Comparison of ENCODE assay signal across 26 cellular contexts in the genomic region with DNA sequence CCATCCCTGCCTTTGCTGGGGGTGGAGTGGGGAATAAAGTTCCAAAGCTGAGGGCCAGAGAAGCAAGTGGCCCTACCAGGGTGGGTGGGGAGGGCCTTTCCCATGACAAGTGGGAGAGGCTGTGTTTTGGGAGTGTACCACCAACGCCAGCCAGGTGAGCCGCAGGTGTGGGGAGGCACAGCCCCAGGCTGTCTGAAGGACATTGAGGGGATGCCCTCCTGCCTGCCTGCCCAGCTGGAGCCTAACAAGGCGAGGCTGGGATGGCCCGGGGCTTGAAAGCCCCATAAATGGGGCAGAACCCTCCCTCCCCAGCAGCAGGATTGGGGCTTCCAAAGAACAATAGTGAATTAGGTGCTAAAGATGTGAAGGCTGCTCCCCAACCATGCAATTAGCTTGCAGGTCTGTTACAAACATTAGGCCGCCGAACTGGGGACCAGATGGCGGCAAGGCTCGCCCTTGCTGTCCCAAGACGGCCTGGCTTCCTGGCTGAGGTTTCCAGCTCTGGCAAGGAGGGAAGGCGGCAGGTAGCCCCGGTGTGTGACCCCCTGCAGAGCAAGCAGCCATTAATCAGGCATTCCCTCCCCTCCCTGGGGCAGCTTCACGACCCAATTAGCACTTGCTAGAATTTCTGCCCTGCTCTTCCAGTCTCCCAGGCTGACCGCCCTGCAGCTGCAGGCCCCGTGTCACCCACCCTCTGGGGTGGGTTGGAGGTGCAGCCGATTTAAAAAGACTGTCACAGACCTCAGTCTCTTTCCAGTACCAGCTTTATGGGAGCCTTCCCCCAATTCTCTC. TPM values are rescaled to one million over a fixed set of nuclear protein-coding genes. Genes with fewer than 3 reads are reported as not detected.
"Had no signal": no experiment of that assay in that cellular context is flagged by ENCODE, and none has a peak within 500 bp of the region (broad histone marks: within the 10 kb centered on the region; RNA-seq: fewer than 3 reads in every experiment).

No MANE protein-coding gene starts in this region.

- H3K4me1 ChIP-seq: gastrocnemius medialis, lower lobe of right lung, parathyroid adenoma, right lobe of liver, tibial nerve, uterus had no signal

- H3K4me1 Mint-ChIP-seq: brain, natural killer cell had no signal

- H3K27ac Mint-ChIP-seq: activated CD8-positive, alpha-beta T cell treated with anti-CD3 and anti-CD28 coated beads for 36 hours; activated naive CD4-positive, alpha-beta T cell treated with anti-CD3 and anti-CD28 coated beads for 36 hours; activated T-helper 2 cell treated with anti-CD3 and anti-CD28 coated beads, Interferon-gamma antibody, Interleukin-2, Interleukin-4, amounts not matched to agents 10 μg/mL and 5 μg/mL and 100 μg/mL, durations not matched to agents 14 hours and 24 hours and 36 hours; natural killer cell; stimulated activated naive CD8-positive, alpha-beta T cell treated with anti-CD3 and anti-CD28 coated beads, Interleukin-15, Interleukin-2, amounts not matched to agents 100 ng/mL and 50 ng/mL, for 24 hours had no signal

- H3K4me3 Mint-ChIP-seq: activated CD8-positive, alpha-beta T cell treated with anti-CD3 and anti-CD28 coated beads for 36 hours; activated naive CD4-positive, alpha-beta T cell treated with anti-CD3 and anti-CD28 coated beads for 36 hours; brain; natural killer cell; stimulated activated naive CD8-positive, alpha-beta T cell treated with anti-CD3 and anti-CD28 coated beads, Interleukin-15, Interleukin-2, amounts not matched to agents 100 ng/mL and 50 ng/mL, for 24 hours had no signal

- H3K4me3 ChIP-seq: coronary artery, gastrocnemius medialis, heart left ventricle, lower lobe of right lung, right lobe of liver, tibial nerve, uterus had no signal

- H3K79me2 ChIP-seq: parathyroid adenoma had no signal

- H3K9me3 Mint-ChIP-seq: activated CD8-positive, alpha-beta T cell treated with anti-CD3 and anti-CD28 coated beads for 36 hours; activated naive CD4-positive, alpha-beta T cell treated with anti-CD3 and anti-CD28 coated beads for 36 hours; activated T-helper 2 cell treated with anti-CD3 and anti-CD28 coated beads, Interferon-gamma antibody, Interleukin-2, Interleukin-4, amounts not matched to agents 10 μg/mL and 5 μg/mL and 100 μg/mL, durations not matched to agents 14 hours and 24 hours and 36 hours; natural killer cell; stimulated activated naive CD8-positive, alpha-beta T cell treated with anti-CD3 and anti-CD28 coated beads, Interleukin-15, Interleukin-2, amounts not matched to agents 100 ng/mL and 50 ng/mL, for 24 hours had no signal

- H3K36me3 Mint-ChIP-seq: brain, natural killer cell had no signal

- H3K36me3 ChIP-seq: gastrocnemius medialis, lower lobe of right lung, neutrophil, right lobe of liver, tibial nerve, uterus had no signal

- H3K9me3 ChIP-seq: gastrocnemius medialis, heart left ventricle, lower lobe of right lung, neutrophil, right lobe of liver, tibial nerve, uterus had no signal

- FAIRE-seq: endometrium, small intestine had no signal

- H3K27me3 ChIP-seq: gastrocnemius medialis, heart left ventricle, right lobe of liver, tibial nerve, uterus had no signal

- DNase-seq: activated CD4-positive, alpha-beta T cell treated with anti-CD3 and anti-CD28 coated beads for 48 hours; activated CD4-positive, CD25-positive, alpha-beta regulatory T cell; activated CD8-positive, alpha-beta T cell treated with anti-CD3 and anti-CD28 coated beads for 36 hours; activated naive CD4-positive, alpha-beta T cell treated with anti-CD3 and anti-CD28 coated beads for 36 hours; activated T-cell treated with anti-CD3 and anti-CD28 coated beads, Interleukin-2, amount 50 U/mL, for 1 hour; caudate nucleus; erythroblast; gastrocnemius medialis; heart left ventricle; left colon; lower lobe of right lung; natural killer cell; small intestine; stimulated activated CD4-positive, alpha-beta T cell treated with anti-CD3 and anti-CD28 coated beads, Interleukin-15, amount 100 ng/mL, for 24 hours; stimulated activated CD4-positive, alpha-beta T cell treated with anti-CD3 and anti-CD28 coated beads, Interleukin-2, amount 100 ng/mL, for 48 hours; T-helper 9 cell; uterus had no signal

- ATAC-seq: activated CD8-positive, alpha-beta T cell treated with anti-CD3 and anti-CD28 coated beads for 36 hours; gastrocnemius medialis; heart left ventricle; left colon; lower lobe of right lung; natural killer cell; right lobe of liver had no signal

- H2AFZ ChIP-seq: parathyroid adenoma had no signal

- H3K9ac ChIP-seq: parathyroid adenoma had no signal

- H3K27ac ChIP-seq: coronary artery, gastrocnemius medialis, heart left ventricle, lower lobe of right lung, neutrophil, parathyroid adenoma, right lobe of liver, tibial nerve, uterus had no signal

RNA-seq across cellular contexts. Expression of gene FGF18, which starts 42.9 kb away (rescaled TPM):
- total RNA-seq: activated T-helper 2 cell treated with anti-CD3 and anti-CD28 coated beads, Interferon-gamma antibody, Interleukin-2, Interleukin-4, amounts not matched to agents 10 μg/mL and 5 μg/mL and 100 μg/mL, durations not matched to agents 14 hours and 24 hours and 36 hours had no signal
